ENCODE assay signal across 20 cellular contexts in the genomic region with DNA sequence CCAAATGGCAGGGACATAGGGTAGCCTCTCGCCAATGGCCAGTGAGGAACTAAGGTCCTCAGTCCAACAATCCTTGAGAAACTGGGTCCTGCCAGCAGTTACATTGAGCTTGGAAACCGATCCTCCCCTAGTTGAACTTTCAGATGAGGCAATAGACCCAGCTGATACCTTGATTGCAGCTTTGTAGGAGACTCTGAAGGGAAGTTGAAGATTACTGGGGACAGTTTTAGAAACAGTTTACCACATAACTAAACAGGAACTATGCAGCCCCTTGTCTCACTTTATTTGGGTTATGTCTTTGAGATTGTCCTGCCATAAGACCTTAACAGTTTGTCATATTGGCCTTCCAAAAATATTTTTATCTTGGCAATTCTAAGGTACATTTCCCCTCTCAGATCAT.
DNase-seq lines count a peak whose midpoint lies in the region; ATAC-seq and TF ChIP-seq lines count a peak whose summit lies in the region.
"Had no signal": no experiment of that assay in that cellular context is flagged by ENCODE, and none has a peak within 500 bp of the region (broad histone marks: within the 10 kb centered on the region; RNA-seq: fewer than 3 reads in every experiment).

No MANE protein-coding gene starts in this region.

- H3K9me3 Mint-ChIP-seq in CD8-positive, alpha-beta T cell: no peaks in the 10 kb centered on the region
- H3K9me3 Mint-ChIP-seq: CD8-positive, alpha-beta memory T cell had no signal

- no peaks in the 10 kb centered on the region for H3K4me1 Mint-ChIP-seq in CD8-positive, alpha-beta T cell (ENCODE audit: low read depth)
- H3K4me1 Mint-ChIP-seq: CD8-positive, alpha-beta memory T cell had no signal

- H3K36me3 Mint-ChIP-seq in CD8-positive, alpha-beta T cell: no peaks in the 10 kb centered on the region
- H3K36me3 Mint-ChIP-seq: CD8-positive, alpha-beta memory T cell had no signal

- DNase-seq in HL-60 (ENCODE audit: low read depth in 1 of 2, low spot score in 1 of 2) (peak; percentile 73 to 87), NB4 (ENCODE audit: low read depth) (peak; percentile 86), SIG-M5 (lab: John Stamatoyannopoulos, UW) (peak; percentile 86), upper lobe of right lung (no peak), GM10266 (ENCODE audit: extremely low spot score) (no peak)
- no peak for DNase-seq in CD8-positive, alpha-beta T cell
- DNase-seq: CD8-positive, alpha-beta memory T cell; DMS79 treated with DMSO at 0.1 percent for 48 hours; GOT3; MM.1S; NCI-H1417 treated with DMSO at 0.1 percent for 48 hours; NCI-H2029; NCI-H510A treated with DMSO at 0.1 percent for 48 hours; PC-3; T-helper 1 cell; T1000 had no signal

- peaks cover 3% of the 10 kb centered on the region for H3K27me3 Mint-ChIP-seq in CD8-positive, alpha-beta T cell (ENCODE audit: low read depth)

- H3K36me3 ChIP-seq in upper lobe of right lung: no peaks in the 10 kb centered on the region
- H3K36me3 ChIP-seq in CD8-positive, alpha-beta T cell (ENCODE audit: insufficient read depth, low read length): no peaks in the 10 kb centered on the region

- H3K27me3 ChIP-seq in HL-60 (ENCODE audit: insufficient read depth, poor library complexity, severe bottlenecking) (no peaks in the 10 kb centered on the region), upper lobe of right lung (no peaks in the 10 kb centered on the region)
- H3K27me3 ChIP-seq in CD8-positive, alpha-beta T cell (ENCODE audit: insufficient read depth, low read length): no peaks in the 10 kb centered on the region

- H3K27ac Mint-ChIP-seq in CD8-positive, alpha-beta T cell: no peak overlapping the region
- H3K27ac Mint-ChIP-seq: CD8-positive, alpha-beta memory T cell had no signal

- TF ChIP-seq CTCF in HL-60 (IDR thresholded peaks at IDR 0.05; ENCODE audit: insufficient read depth, low read length) (no peak), NB4 (IDR thresholded peaks at IDR 0.05; ENCODE audit: low read depth, low read length) (no peak), upper lobe of right lung (IDR thresholded peaks at IDR 0.05) (no peak), GM10266 (IDR thresholded peaks at IDR 0.05; ENCODE audit: control insufficient read depth, insufficient read depth, low read depth, missing control alignments) (no peak)
- no peak for TF ChIP-seq CTCF in CD8-positive, alpha-beta T cell (IDR thresholded peaks at IDR 0.05)

- no peak for TF ChIP-seq POLR2A in NB4 (IDR thresholded peaks at IDR 0.05; ENCODE audit: extremely low read depth, insufficient read length)

- H3K4me3 ChIP-seq in HL-60 (replicated peaks; ENCODE audit: insufficient read depth, low read length) (no peak overlapping the region), NB4 (ENCODE audit: low read depth, low read length) (no peak overlapping the region), upper lobe of right lung (no peak overlapping the region)
- no peak overlapping the region for H3K4me3 ChIP-seq in CD8-positive, alpha-beta T cell (ENCODE audit: low read depth, low read length)

- POLR2A ChIA-PET in CD8-positive, alpha-beta T cell (lab: Charles Lee): interaction anchor here (0.6 kb wide), 1 partner anchor 10 kb away, joined by 3 read pairs; no protein-coding TSS in a partner anchor

- no peaks in the 10 kb centered on the region for H3K9me3 ChIP-seq in upper lobe of right lung
- no peaks in the 10 kb centered on the region for H3K9me3 ChIP-seq in CD8-positive, alpha-beta T cell (ENCODE audit: low read length)

- H3K4me1 ChIP-seq in upper lobe of right lung: no peaks in the 10 kb centered on the region
- H3K4me1 ChIP-seq in CD8-positive, alpha-beta T cell (ENCODE audit: insufficient read depth, low read length): no peaks in the 10 kb centered on the region

- intact Hi-C loops in upper lobe of right lung (cut with DNase I): no loop called here
- intact Hi-C loops in CD8-positive, alpha-beta T cell (cut with DNase I, micrococcal nuclease): loop anchor here in 1 of 2 experiments (5.0 kb wide), 1 partner anchor 1979 kb away; no protein-coding TSS in a partner anchor

- CTCF ChIA-PET in CD8-positive, alpha-beta T cell (lab: Charles Lee): interaction anchor here (1.0 kb wide), 1 partner anchor 14 kb away, joined by 3 read pairs; no protein-coding TSS in a partner anchor

- H3K4me3 Mint-ChIP-seq in CD8-positive, alpha-beta T cell: no peak overlapping the region
- H3K4me3 Mint-ChIP-seq: CD8-positive, alpha-beta memory T cell had no signal

- peak overlapping the region; percentile 62 for H3K27ac ChIP-seq in HL-60 (replicated peaks)
- no peak overlapping the region for H3K27ac ChIP-seq in upper lobe of right lung
- no peak overlapping the region for H3K27ac ChIP-seq in CD8-positive, alpha-beta T cell (ENCODE audit: low read depth, low read length)
- H3K27ac ChIP-seq: KMS-11, RWPE1 had no signal

- ATAC-seq in upper lobe of right lung: peak; percentile 42
- ATAC-seq in GM18519 (IDR thresholded peaks at IDR 0.05; ENCODE audit: low FRiP score, unreplicated experiment): no peak
- ATAC-seq in CD8-positive, alpha-beta T cell: no peak
- ATAC-seq: HepG2, PC-3 had no signal

Comparison
In these comparisons a context has a peak if more than half of its experiments do, and no peak if none do; other contexts are left out.
1. DNase-seq: peak in HL-60 (2 of 2), NB4 (single experiment) and SIG-M5 (single experiment); none in upper lobe of right lung (single experiment), GM10266 (single experiment) and CD8-positive, alpha-beta T cell (0 of 7).